ENCODE assay signal across 18 cellular contexts in genomic region chr10:10854715-10855114, GRCh38.
A peak's percentile ranks its signal among the peaks of the same experiment; 100 is the strongest.
DNase-seq lines count a peak whose midpoint lies in the region; ATAC-seq, FAIRE-seq and TF ChIP-seq lines count a peak whose summit lies in the region.
"Had no signal": no experiment of that assay in that cellular context is flagged by ENCODE, and none has a peak within 500 bp of the region (broad histone marks: within the 10 kb centered on the region; RNA-seq: fewer than 3 reads in every experiment).

No MANE protein-coding gene starts in this region.

- FAIRE-seq in GM12891 (lab: Jason Lieb, UNC) = no peak
- FAIRE-seq: HTR-8/SVneo had no signal

- no peak for TF ChIP-seq POLR2A in GM12891 (IDR thresholded peaks at IDR 0.05; ENCODE audit: low read depth, low read length)

- DNase-seq in renal cortical epithelial cell (ENCODE audit: low read depth) (peak; percentile 17), GM12891 (ENCODE audit: insufficient read length, low spot score) (no peak), GDM1 (lab: John Stamatoyannopoulos, UW) (no peak), posterior cingulate gyrus (no peak)
- DNase-seq: CD8-positive, alpha-beta T cell; DMS53; EL; H9; IMR-90; NCI-H1417 treated with DMSO at 0.1 percent for 48 hours; NCI-H187 treated with DMSO at 0.1 percent for 48 hours; NCI-H226; SHP77 had no signal

- ATAC-seq in GM18511 (IDR thresholded peaks at IDR 0.05; ENCODE audit: unreplicated experiment) (peak; percentile 39), HG02763 (IDR thresholded peaks at IDR 0.05; ENCODE audit: unreplicated experiment) (peak; percentile 8), HG03354 (IDR thresholded peaks at IDR 0.05; ENCODE audit: poor library complexity, severe bottlenecking, unreplicated experiment) (peak; percentile 16), HG03520 (IDR thresholded peaks at IDR 0.05; ENCODE audit: unreplicated experiment) (no peak)
- ATAC-seq: CD8-positive, alpha-beta T cell had no signal

- intact Hi-C loops in posterior cingulate gyrus (cut with DNase I) = no loop called here

TF ChIP-seq in GM12891, 5 proteins besides CTCF, POLR2A, EP300 and RAD21:
- no peak for TF ChIP-seq PAX5 (IDR thresholded peaks at IDR 0.05; ENCODE audit: insufficient read depth, low read length, severe bottlenecking)
- no peak for TF ChIP-seq SPI1 (IDR thresholded peaks at IDR 0.05; ENCODE audit: low read depth, low read length)
- no peak for TF ChIP-seq POU2F2 (IDR thresholded peaks at IDR 0.05; ENCODE audit: low read depth, low read length)
- TF ChIP-seq TAF1 (IDR thresholded peaks at IDR 0.05; ENCODE audit: low read depth, low read length) = no peak
- TF ChIP-seq POLR2AphosphoS5 (IDR thresholded peaks at IDR 0.05; ENCODE audit: low read depth, low read length) = no peak
